Comparison of ENCODE assay signal across 12 cellular contexts in the genomic region with DNA sequence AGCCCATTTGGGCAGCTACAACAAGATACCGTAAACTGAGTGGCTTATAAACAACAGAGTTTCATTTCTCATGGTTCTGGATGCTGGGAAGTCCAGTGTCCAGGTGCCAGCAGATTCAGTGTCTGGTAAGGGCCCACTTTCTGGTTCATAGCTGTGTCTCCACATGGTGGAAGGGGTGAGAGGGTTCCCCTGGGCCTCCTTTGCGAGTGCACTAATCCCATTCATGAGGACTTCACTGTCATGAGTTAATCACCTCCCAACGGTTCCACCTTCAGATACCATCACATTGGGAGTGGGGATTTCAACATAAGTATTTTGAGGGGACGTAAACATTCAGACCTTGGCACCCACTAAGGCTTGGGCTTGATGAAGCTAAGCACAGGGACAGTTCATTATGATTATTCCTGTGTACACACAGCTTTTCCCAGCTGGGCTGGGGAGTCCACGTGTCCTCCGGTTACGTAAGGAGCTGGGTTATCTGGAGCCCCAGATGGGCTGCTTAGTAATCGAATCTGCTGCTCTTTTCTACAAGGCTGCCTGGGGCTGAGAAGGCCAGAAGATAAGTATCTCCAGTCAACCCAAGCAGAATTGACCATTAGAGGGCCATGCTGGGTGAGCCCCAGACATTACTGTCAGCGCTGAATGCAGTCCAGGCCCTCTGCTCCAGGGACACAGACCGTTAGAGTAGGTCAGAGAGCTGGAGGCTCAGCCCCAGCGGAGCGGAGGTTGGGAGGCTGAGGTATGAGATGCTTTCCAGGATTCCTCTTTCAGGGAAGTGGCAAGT. TPM values are rescaled to one million over a fixed set of nuclear protein-coding genes. Genes with fewer than 3 reads are reported as not detected.
DNase-seq lines count a peak whose midpoint lies in the region; ATAC-seq and TF ChIP-seq lines count a peak whose summit lies in the region.
"Had no signal": no experiment of that assay in that cellular context is flagged by ENCODE, and none has a peak within 500 bp of the region (broad histone marks: within the 10 kb centered on the region; RNA-seq: fewer than 3 reads in every experiment).

No MANE protein-coding gene starts in this region.

- peaks cover 12% of the 10 kb centered on the region for H3K36me3 Mint-ChIP-seq in Caco-2 (ENCODE audit: insufficient read depth, unreplicated experiment)

- POLR2A ChIA-PET in Caco-2 (lab: Charles Lee), result no interaction called here

- intact Hi-C loops in Caco-2 (cut with micrococcal nuclease; ENCODE audit: unreplicated experiment) (no loop called here), left ventricle myocardium superior (cut with micrococcal nuclease) (no loop called here)

- DNase-seq in Caco-2 (peak; percentile 30 to 55), WERI-Rb-1 (peak; percentile 69), left ventricle myocardium superior (peak; percentile 69), retina (peak; percentile 41), GM19240 (ENCODE audit: insufficient read length, low spot score) (no peak), SIG-M5 (lab: John Stamatoyannopoulos, UW) (no peak), NCI-H446 (lab: John Stamatoyannopoulos, UW) (no peak), MG63 (no peak)
- DNase-seq: activated naive CD4-positive, alpha-beta T cell treated with Interleukin-2 at 50 U/mL for 16 hours; cerebellar nuclear complex; NCI-H2081 treated with DMSO at 0.1 percent for 48 hours; nephron progenitor cell had no signal

- no TSS peak for BruUV-seq in Caco-2 (replicated peaks; lab: Mats Ljungman, UMichigan)

- TF ChIP-seq CTCF in Caco-2 (IDR thresholded peaks at IDR 0.05; ENCODE audit: insufficient read depth in 1 of 2, low read depth in 1 of 2, low read length in 1 of 2, severe bottlenecking in 1 of 2, unreplicated experiment in 1 of 2) (no peak), WERI-Rb-1 (IDR thresholded peaks at IDR 0.05; ENCODE audit: low read depth, low read length) (0 out of 2 replicates have a peak, but pooled peaks have one; percentile 33)

- no peaks in the 10 kb centered on the region for H3K9me3 ChIP-seq in Caco-2
- H3K9me3 ChIP-seq in WERI-Rb-1 (ENCODE audit: severe bottlenecking), result no peaks in the 10 kb centered on the region
- no peaks in the 10 kb centered on the region for H3K9me3 ChIP-seq in MG63

- no peaks in the 10 kb centered on the region for H3K27me3 Mint-ChIP-seq in Caco-2 (ENCODE audit: insufficient read depth, unreplicated experiment)

- H3K4me3 ChIP-seq in Caco-2 (ENCODE audit: low read depth, low read length) (no peak overlapping the region), WERI-Rb-1 (ENCODE audit: low read depth, low read length) (no peak overlapping the region), MG63 (no peak overlapping the region)

- no peak overlapping the region for H3K4me3 Mint-ChIP-seq in Caco-2 (ENCODE audit: unreplicated experiment)
- H3K4me3 Mint-ChIP-seq: nephron progenitor cell had no signal

- peaks cover 39% of the 10 kb centered on the region for H3K4me1 Mint-ChIP-seq in Caco-2 (ENCODE audit: low read depth, unreplicated experiment)

- H3K36me3 ChIP-seq in Caco-2 (ENCODE audit: control insufficient read depth, insufficient read depth, low read length) (no peaks in the 10 kb centered on the region), WERI-Rb-1 (no peaks in the 10 kb centered on the region), MG63 (peaks cover 5% of the 10 kb centered on the region)

- no peak overlapping the region for H3K27ac Mint-ChIP-seq in Caco-2 (ENCODE audit: unreplicated experiment)
- H3K27ac Mint-ChIP-seq: nephron progenitor cell had no signal

- peak; percentile 71 for ATAC-seq in left ventricle myocardium superior

- peaks cover 24% of the 10 kb centered on the region for H3K4me1 ChIP-seq in Caco-2

- H3K9me3 Mint-ChIP-seq in Caco-2 (ENCODE audit: unreplicated experiment), result no peaks in the 10 kb centered on the region
- H3K9me3 Mint-ChIP-seq: nephron progenitor cell had no signal

- CTCF ChIA-PET in Caco-2 (lab: Charles Lee), result interaction anchor here (0.6 kb wide), 1 partner anchor 61 kb away, joined by 3 read pairs; no protein-coding TSS in a partner anchor

- H3K27ac ChIP-seq in WERI-Rb-1, result no peak overlapping the region

- no peaks in the 10 kb centered on the region for H3K27me3 ChIP-seq in Caco-2 (replicated peaks; ENCODE audit: control insufficient read depth, insufficient read depth, low read length)
- H3K27me3 ChIP-seq in WERI-Rb-1 (ENCODE audit: insufficient read depth, low read depth, severe bottlenecking), result no peaks in the 10 kb centered on the region
- no peaks in the 10 kb centered on the region for H3K27me3 ChIP-seq in MG63

RNA-seq across cellular contexts. Expression of a gene that starts 42.7 kb away (rescaled TPM):
- total RNA-seq in Caco-2 (2022) (68.1 and 77.3 TPM in 2 replicates), left ventricle myocardium superior (212 TPM)
- total RNA-seq in MG63 (2014; rRNA removed; shearing (Covaris generic); ENCODE audit: low replicate concordance), result 27.6 and 46.1 TPM in 2 replicates

Comparison
In these comparisons a context has a peak if more than half of its experiments do, and no peak if none do; other contexts are left out.
1. DNase-seq: peak in Caco-2 (2 of 2), WERI-Rb-1 (single experiment), left ventricle myocardium superior (single experiment) and retina (single experiment); none in GM19240 (single experiment), SIG-M5 (single experiment), NCI-H446 (0 of 2) and MG63 (single experiment).